In genomic region chr22:45435544-45436139, GRCh38 we compare ENCODE assay signal across 8 cellular contexts. TPM values are rescaled to one million over a fixed set of nuclear protein-coding genes. Genes with fewer than 3 reads are reported as not detected.
DNase-seq lines count a peak whose midpoint lies in the region; ATAC-seq and TF ChIP-seq lines count a peak whose summit lies in the region.

No MANE protein-coding gene starts in this region.

- peaks cover 6% of the 10 kb centered on the region for H3K27me3 ChIP-seq in AG04450 (ENCODE audit: control insufficient read depth, insufficient read depth, low read length)

- peak; percentile 84 for DNase-seq in AG04450 (ENCODE audit: low read depth, low spot score)
- peak; percentile 73 for DNase-seq in NCI-H460 (ENCODE audit: extremely low read depth, low read depth)
- DNase-seq in activated CD4-positive, alpha-beta T cell treated with anti-CD3 and anti-CD28 coated beads for 4 hours, result peak; percentile 76 to 82
- DNase-seq in coronary artery (ENCODE audit: low spot score), result peak; percentile 89
- peak; percentile 95 for DNase-seq in left kidney (ENCODE audit: low read depth, low spot score)
- DNase-seq in stimulated activated CD4-positive, alpha-beta T cell treated with anti-CD3 and anti-CD28 coated beads, Interleukin-1b, Interleukin-23, amount 100 ng/mL, for 1 hour (ENCODE audit: low read depth in 2 of 2), result peak; percentile 62 to 65

- H3K9me3 ChIP-seq in AG04450 (ENCODE audit: control insufficient read depth, insufficient read depth, low read length), result no peaks in the 10 kb centered on the region

- H3K27ac ChIP-seq in AG04450 (ENCODE audit: low read depth, low read length) (peak overlapping the region; percentile 11), coronary artery (peak overlapping the region in 1 of 2 donors; percentile 79)

- peak; percentile 95 for TF ChIP-seq CTCF in AG04450 (IDR thresholded peaks at IDR 0.05; ENCODE audit: low read depth, low read length)
- peak; percentile 93 for TF ChIP-seq CTCF in coronary artery (IDR thresholded peaks at IDR 0.05)

- CTCF ChIA-PET in AG04450 (lab: Charles Lee), result interaction anchor here (0.6 to 0.8 kb wide), 3 partner anchors 95 to 149 kb away, joined by 3 to 4 read pairs (median 3); no protein-coding TSS in a partner anchor

- ATAC-seq in GM21360 (IDR thresholded peaks at IDR 0.05; ENCODE audit: unreplicated experiment) (peak; percentile 51), HG02884 (IDR thresholded peaks at IDR 0.05; ENCODE audit: unreplicated experiment) (no peak)

- POLR2A ChIA-PET in AG04450 (lab: Yijun Ruan, JAX), result no interaction called here

- no peak overlapping the region for H3K4me3 ChIP-seq in AG04450 (ENCODE audit: low read depth, low read length)
- H3K4me3 ChIP-seq in coronary artery, result peak overlapping the region; percentile 57

RNA-seq across cellular contexts. Expression of gene RIBC2, which starts 22.1 kb away (rescaled TPM):
- 0.20 and 0.31 TPM in 2 replicates for polyA plus RNA-seq in AG04450 (2011; rRNA removed)
- not detected in 2 replicates for polyA minus RNA-seq in AG04450 (2011; rRNA and poly(A)+ RNA removed)
- total RNA-seq in NCI-H460 (2014; rRNA removed; shearing (Covaris generic)), result 0.72 and 1.1 TPM in 2 replicates
- polyA plus RNA-seq in NCI-H460 (2014; cell fraction: nucleus; rRNA removed), result 1.6 and 8.9 TPM in 2 replicates

RNA-seq across cellular contexts. Expression of gene SMC1B, which starts 22.2 kb away (rescaled TPM):
- not detected in 2 replicates for polyA plus RNA-seq in AG04450 (2011; rRNA removed)
- not detected in 2 replicates for polyA minus RNA-seq in AG04450 (2011; rRNA and poly(A)+ RNA removed)
- total RNA-seq in NCI-H460 (2014; rRNA removed; shearing (Covaris generic)), result 0.10 TPM in 1 of 2 replicates, not detected in the other
- polyA plus RNA-seq in NCI-H460 (2014; cell fraction: nucleus; rRNA removed), result 0.03 TPM in 1 of 2 replicates, not detected in the other
